Comparison of ENCODE assay signal across 8 cellular contexts in genomic region chr2:35428548-35428947, GRCh38.
A peak's percentile ranks its signal among the peaks of the same experiment; 100 is the strongest.
DNase-seq lines count a peak whose midpoint lies in the region; ATAC-seq, FAIRE-seq and TF ChIP-seq lines count a peak whose summit lies in the region.

No MANE protein-coding gene starts in this region.

- no peaks in the 10 kb centered on the region for H3F3A ChIP-seq in smooth muscle cell (ENCODE audit: low read depth)

- H3K9ac ChIP-seq in smooth muscle cell (ENCODE audit: low read depth), result no peak overlapping the region

- peak; percentile 45 for DNase-seq in activated CD4-positive, alpha-beta T cell treated with anti-CD3 and anti-CD28 coated beads for 48 hours
- DNase-seq in activated CD4-positive, alpha-beta T cell treated with anti-CD3 and anti-CD28 coated beads for 4 hours, result no peak
- DNase-seq in RCC 7860 (ENCODE audit: low spot score) (peak; percentile 12), fibroblast of villous mesenchyme (ENCODE audit: low read depth) (no peak), smooth muscle cell (lab: John Stamatoyannopoulos, UW; ENCODE audit: unreplicated experiment) (no peak), NCI-H345 treated with DMSO at 0.1 percent for 48 hours (lab: John Stamatoyannopoulos, UW; ENCODE audit: unreplicated experiment) (no peak)

- H3K27ac ChIP-seq in smooth muscle cell (ENCODE audit: low read depth), result no peak overlapping the region

- no peak overlapping the region for H3K4me3 ChIP-seq in fibroblast of villous mesenchyme (ENCODE audit: low read depth, low read length)
- no peak overlapping the region for H3K4me3 ChIP-seq in smooth muscle cell

- H3K9me3 ChIP-seq in smooth muscle cell (replicated peaks; ENCODE audit: low read depth), result no peaks in the 10 kb centered on the region

- H3K36me3 ChIP-seq in smooth muscle cell (ENCODE audit: low read depth), result no peaks in the 10 kb centered on the region

- H4K20me1 ChIP-seq in smooth muscle cell (ENCODE audit: low read depth), result no peaks in the 10 kb centered on the region

- H3K4me2 ChIP-seq in smooth muscle cell, result no peak overlapping the region

- H2AFZ ChIP-seq in smooth muscle cell (ENCODE audit: low read depth), result no peak overlapping the region

- no peak for FAIRE-seq in RCC 7860 (lab: Jason Lieb, UNC)

- WGBS in smooth muscle cell (ENCODE audit: low lambda C conversion rate), result 58% methylated on average over 1 of the region's 1 CpG

- no peaks in the 10 kb centered on the region for H3K79me2 ChIP-seq in smooth muscle cell (ENCODE audit: low read depth)

- TF ChIP-seq CTCF in fibroblast of villous mesenchyme (IDR thresholded peaks at IDR 0.05; ENCODE audit: insufficient read depth, low read depth, low read length) (peak; percentile 19), smooth muscle cell (IDR thresholded peaks at IDR 0.05; ENCODE audit: borderline replicate concordance, insufficient read depth, poor library complexity, severe bottlenecking) (peak; percentile 42)

- ATAC-seq in HG02798 (IDR thresholded peaks at IDR 0.05; ENCODE audit: poor library complexity, unreplicated experiment) (peak; percentile 73), HG03108 (IDR thresholded peaks at IDR 0.05; ENCODE audit: unreplicated experiment) (no peak)

- no peaks in the 10 kb centered on the region for H3K27me3 ChIP-seq in smooth muscle cell (ENCODE audit: low read depth)

- no peaks in the 10 kb centered on the region for H3K4me1 ChIP-seq in smooth muscle cell (ENCODE audit: low read depth)

Comparison
In these comparisons a context has a peak if more than half of its experiments do, and no peak if none do; other contexts are left out.
1. DNase-seq: peak in activated CD4-positive, alpha-beta T cell treated with anti-CD3 and anti-CD28 coated beads for 48 hours (single experiment) and RCC 7860 (single experiment); none in activated CD4-positive, alpha-beta T cell treated with anti-CD3 and anti-CD28 coated beads for 4 hours (0 of 2), fibroblast of villous mesenchyme (single experiment), smooth muscle cell (single experiment) and NCI-H345 treated with DMSO at 0.1 percent for 48 hours (single experiment).